In the genomic region with DNA sequence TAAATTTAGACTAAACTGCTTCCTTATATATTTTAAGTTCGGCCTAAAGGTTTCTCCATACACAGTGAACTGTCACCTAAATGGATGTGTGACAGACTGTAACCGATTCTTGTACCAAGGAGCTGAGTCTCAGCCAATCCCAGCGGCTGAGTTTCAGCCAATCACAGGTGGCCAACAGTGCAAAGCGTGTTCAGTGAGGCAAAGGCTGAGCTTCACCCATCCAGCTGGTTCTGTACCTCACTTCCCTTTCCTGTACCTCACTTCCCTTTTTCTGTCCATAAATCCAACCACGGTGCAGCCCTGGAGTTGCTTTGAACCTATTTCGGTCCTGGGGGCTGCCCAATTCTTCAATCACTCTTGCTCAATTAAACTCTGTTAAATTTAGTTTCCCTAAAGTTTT, we compare ENCODE assay signal across 1 cellular context.
TF ChIP-seq lines count a peak whose summit lies in the region.

No MANE protein-coding gene starts in this region.

TF ChIP-seq in GM12878, 131 proteins besides CTCF, POLR2A, EP300 and RAD21:
- TF ChIP-seq RELA (IDR thresholded peaks at IDR 0.05; ENCODE audit: borderline replicate concordance, partially characterized antibody) (no peak), POLR2AphosphoS2 (IDR thresholded peaks at IDR 0.05; ENCODE audit: low read depth, low read length) (no peak), GABPA (IDR thresholded peaks at IDR 0.05; ENCODE audit: low read depth) (0 out of 2 replicates have a peak, but pooled peaks have one; percentile 36), SPI1 (IDR thresholded peaks at IDR 0.05; ENCODE audit: borderline replicate concordance, insufficient read depth, low read depth, low read length) (peak; percentile 91; the same call in 1 of the 2 replicates)
